In genomic region chr2:163802289-163802688, GRCh38 we compare ENCODE assay signal across 20 cellular contexts.
DNase-seq lines count a peak whose midpoint lies in the region; ATAC-seq and TF ChIP-seq lines count a peak whose summit lies in the region.
"Had no signal": no experiment of that assay in that cellular context is flagged by ENCODE, and none has a peak within 500 bp of the region (broad histone marks: within the 10 kb centered on the region; RNA-seq: fewer than 3 reads in every experiment).

No MANE protein-coding gene starts in this region.

- no peak overlapping the region for H2BK5ac ChIP-seq in mesenchymal stem cell (ENCODE audit: low read depth, low read length, poor library complexity, severe bottlenecking)

- no peak overlapping the region for H2AK5ac ChIP-seq in mesenchymal stem cell (ENCODE audit: low read length, severe bottlenecking)

- H3K27ac ChIP-seq in heart right ventricle = peak overlapping the region in 3 of 10 donors; percentile 30 to 37 (median 33)
- H3K27ac ChIP-seq in right cardiac atrium (ENCODE audit: low read length) = no peak overlapping the region
- no peak overlapping the region for H3K27ac ChIP-seq in mesenchymal stem cell (ENCODE audit: low read length, poor library complexity, severe bottlenecking)
- H3K27ac ChIP-seq: A549 had no signal

- intact Hi-C loops in heart right ventricle (cut with DNase I) (loop anchor here in 1 of 10 donors (5.0 to 10.0 kb wide), 2 partner anchors 65 to 327 kb away; partner anchors contain the start of gene FIGN), right cardiac atrium (cut with DNase I) (no loop called here)
- intact Hi-C loops in activated CD8-positive, alpha-beta T cell treated with anti-CD3 and anti-CD28 coated beads for 36 hours (cut with micrococcal nuclease) = no loop called here

- H4K91ac ChIP-seq in mesenchymal stem cell (ENCODE audit: low read length) = no peak overlapping the region

- H3K9ac ChIP-seq in mesenchymal stem cell (ENCODE audit: low read length) = no peak overlapping the region

- no peak overlapping the region for H2BK120ac ChIP-seq in mesenchymal stem cell (ENCODE audit: low read depth, low read length)

- no peak overlapping the region for H3K27ac Mint-ChIP-seq in activated CD8-positive, alpha-beta T cell treated with anti-CD3 and anti-CD28 coated beads for 36 hours
- H3K27ac Mint-ChIP-seq: B cell, CD14-positive monocyte, IgD-negative memory B cell had no signal

- no peak for DNase-seq in heart right ventricle
- no peak for DNase-seq in right cardiac atrium
- peak; percentile 8 for DNase-seq in choroid plexus epithelial cell (ENCODE audit: low read depth)
- DNase-seq in mesenchymal stem cell = peak; percentile 11
- DNase-seq in superior temporal gyrus (ENCODE audit: extremely low spot score) = peak; percentile 20
- DNase-seq in HPDE6-E6E7 (ENCODE audit: extremely low spot score) = no peak
- no peak for DNase-seq in activated CD8-positive, alpha-beta T cell treated with anti-CD3 and anti-CD28 coated beads for 36 hours
- DNase-seq: DMS53, GF-D8, MV-4-11, NCI-H1105 treated with DMSO at 0.1 percent for 48 hours, NCI-H2029 treated with DMSO at 0.1 percent for 48 hours, NCI-H524 treated with DMSO at 0.1 percent for 48 hours, RPMI8226 had no signal

- 49 to 58% methylated on average over 3 of the region's 3 CpGs for WGBS in heart right ventricle, 2 donors
- 64% methylated on average over 3 of the region's 3 CpGs for WGBS in right cardiac atrium
- 83% methylated on average over 3 of the region's 3 CpGs for WGBS in mesenchymal stem cell

- H3K27me3 Mint-ChIP-seq in activated CD8-positive, alpha-beta T cell treated with anti-CD3 and anti-CD28 coated beads for 36 hours = no peaks in the 10 kb centered on the region
- H3K27me3 Mint-ChIP-seq: B cell, IgD-negative memory B cell had no signal

- CTCF ChIA-PET in activated CD8-positive, alpha-beta T cell treated with anti-CD3 and anti-CD28 coated beads for 36 hours (lab: Charles Lee) = no interaction called here

- TF ChIP-seq CTCF in heart right ventricle (IDR thresholded peaks at IDR 0.05) (no peak), choroid plexus epithelial cell (conservative IDR thresholded peaks at IDR 0.05; ENCODE audit: low read depth, low read length) (no peak)
- TF ChIP-seq CTCF in activated CD8-positive, alpha-beta T cell treated with anti-CD3 and anti-CD28 coated beads for 36 hours (IDR thresholded peaks at IDR 0.05) = no peak

- H3K9me3 Mint-ChIP-seq in activated CD8-positive, alpha-beta T cell treated with anti-CD3 and anti-CD28 coated beads for 36 hours = peaks cover 4% of the 10 kb centered on the region

- H2BK12ac ChIP-seq in mesenchymal stem cell (ENCODE audit: low read length in 2 of 2) = no peak overlapping the region

- H3K4me3 ChIP-seq in heart right ventricle (no peak overlapping the region), right cardiac atrium (ENCODE audit: low read length) (no peak overlapping the region), choroid plexus epithelial cell (ENCODE audit: low read depth, low read length) (no peak overlapping the region), mesenchymal stem cell (ENCODE audit: insufficient read depth in 1 of 2, low read depth in 1 of 2, low read length in 2 of 2) (no peak overlapping the region)
- H3K4me3 ChIP-seq: A549 had no signal

- no peak overlapping the region for H3K23ac ChIP-seq in mesenchymal stem cell (ENCODE audit: low read length in 2 of 2)

- no peaks in the 10 kb centered on the region for H3K4me1 Mint-ChIP-seq in activated CD8-positive, alpha-beta T cell treated with anti-CD3 and anti-CD28 coated beads for 36 hours (ENCODE audit: low read depth)
- H3K4me1 Mint-ChIP-seq: B cell, CD14-positive monocyte had no signal

- H3K4me3 Mint-ChIP-seq in activated CD8-positive, alpha-beta T cell treated with anti-CD3 and anti-CD28 coated beads for 36 hours = no peak overlapping the region
- H3K4me3 Mint-ChIP-seq: B cell, CD14-positive monocyte, IgD-negative memory B cell had no signal

- no peak overlapping the region for H3K14ac ChIP-seq in mesenchymal stem cell (ENCODE audit: low read length in 2 of 2)

- H3K9me3 ChIP-seq in heart right ventricle = no peaks in the 10 kb centered on the region
- no peaks in the 10 kb centered on the region for H3K9me3 ChIP-seq in right cardiac atrium (ENCODE audit: control insufficient read depth, low read length)
- H3K9me3 ChIP-seq in mesenchymal stem cell (ENCODE audit: control insufficient read depth, low read length) = no peaks in the 10 kb centered on the region
- H3K9me3 ChIP-seq: A549 had no signal

- no peak overlapping the region for H2BK15ac ChIP-seq in mesenchymal stem cell (ENCODE audit: low read depth, poor library complexity, severe bottlenecking)

- no peak overlapping the region for H3K4ac ChIP-seq in mesenchymal stem cell (ENCODE audit: low read depth in 1 of 2, low read length in 2 of 2)

- no peaks in the 10 kb centered on the region for H3K79me1 ChIP-seq in mesenchymal stem cell (replicated peaks; ENCODE audit: low read length, poor library complexity, severe bottlenecking)

- H3K27me3 ChIP-seq in heart right ventricle (no peaks in the 10 kb centered on the region), right cardiac atrium (ENCODE audit: control insufficient read depth, insufficient read depth) (no peaks in the 10 kb centered on the region), mesenchymal stem cell (ENCODE audit: control insufficient read depth in 1 of 2, insufficient read depth in 1 of 2, low read length in 2 of 2) (no peaks in the 10 kb centered on the region)

- H3K36me3 ChIP-seq in heart right ventricle (no peaks in the 10 kb centered on the region), mesenchymal stem cell (ENCODE audit: control insufficient read depth in 1 of 2, insufficient read depth in 2 of 2, low read depth in 1 of 2, low read length in 2 of 2) (no peaks in the 10 kb centered on the region)

- no peak overlapping the region for H3K4me2 ChIP-seq in mesenchymal stem cell (ENCODE audit: low read length, poor library complexity, severe bottlenecking)
- H3K4me2 ChIP-seq: A549 had no signal

- POLR2A ChIA-PET in activated CD8-positive, alpha-beta T cell treated with anti-CD3 and anti-CD28 coated beads for 36 hours (lab: Charles Lee) = no interaction called here

- no peak overlapping the region for H3K18ac ChIP-seq in mesenchymal stem cell (ENCODE audit: low read depth in 1 of 2, low read length in 2 of 2)

- H3K36me3 Mint-ChIP-seq in activated CD8-positive, alpha-beta T cell treated with anti-CD3 and anti-CD28 coated beads for 36 hours (ENCODE audit: low read depth) = no peaks in the 10 kb centered on the region
- H3K36me3 Mint-ChIP-seq: CD14-positive monocyte had no signal

- peaks cover 0 to 33% (median 0%) of the 10 kb centered on the region in 9 donors for H3K4me1 ChIP-seq in heart right ventricle
- no peaks in the 10 kb centered on the region for H3K4me1 ChIP-seq in right cardiac atrium (ENCODE audit: control insufficient read depth, insufficient read depth, low read length)
- H3K4me1 ChIP-seq in mesenchymal stem cell (ENCODE audit: control insufficient read depth, insufficient read depth, low read depth, low read length) = no peaks in the 10 kb centered on the region
- H3K4me1 ChIP-seq: A549 had no signal

- H4K8ac ChIP-seq in mesenchymal stem cell (ENCODE audit: low read length) = no peak overlapping the region

- no peak overlapping the region for H2AFZ ChIP-seq in mesenchymal stem cell (ENCODE audit: low read depth, low read length)

- peak in 5 of 8 donors; percentile 55 to 84 (median 65) for ATAC-seq in heart right ventricle
- ATAC-seq in right cardiac atrium = no peak
- no peak for ATAC-seq in GM18517 (IDR thresholded peaks at IDR 0.05; ENCODE audit: unreplicated experiment)
- no peak for ATAC-seq in activated CD8-positive, alpha-beta T cell treated with anti-CD3 and anti-CD28 coated beads for 36 hours
- ATAC-seq: A549, HCT116 had no signal

Comparison
In these comparisons a context has a peak if more than half of its experiments do, and no peak if none do; other contexts are left out.
1. ATAC-seq: peak in heart right ventricle (5 of 8); none in right cardiac atrium (0 of 2), GM18517 (single experiment) and activated CD8-positive, alpha-beta T cell treated with anti-CD3 and anti-CD28 coated beads for 36 hours (single experiment).
2. DNase-seq: peak in choroid plexus epithelial cell (single experiment), mesenchymal stem cell (single experiment) and superior temporal gyrus (single experiment); none in heart right ventricle (0 of 2), right cardiac atrium (0 of 3), HPDE6-E6E7 (single experiment) and activated CD8-positive, alpha-beta T cell treated with anti-CD3 and anti-CD28 coated beads for 36 hours (single experiment).